15 cellular contexts compared by ENCODE assay signal in the genomic region with DNA sequence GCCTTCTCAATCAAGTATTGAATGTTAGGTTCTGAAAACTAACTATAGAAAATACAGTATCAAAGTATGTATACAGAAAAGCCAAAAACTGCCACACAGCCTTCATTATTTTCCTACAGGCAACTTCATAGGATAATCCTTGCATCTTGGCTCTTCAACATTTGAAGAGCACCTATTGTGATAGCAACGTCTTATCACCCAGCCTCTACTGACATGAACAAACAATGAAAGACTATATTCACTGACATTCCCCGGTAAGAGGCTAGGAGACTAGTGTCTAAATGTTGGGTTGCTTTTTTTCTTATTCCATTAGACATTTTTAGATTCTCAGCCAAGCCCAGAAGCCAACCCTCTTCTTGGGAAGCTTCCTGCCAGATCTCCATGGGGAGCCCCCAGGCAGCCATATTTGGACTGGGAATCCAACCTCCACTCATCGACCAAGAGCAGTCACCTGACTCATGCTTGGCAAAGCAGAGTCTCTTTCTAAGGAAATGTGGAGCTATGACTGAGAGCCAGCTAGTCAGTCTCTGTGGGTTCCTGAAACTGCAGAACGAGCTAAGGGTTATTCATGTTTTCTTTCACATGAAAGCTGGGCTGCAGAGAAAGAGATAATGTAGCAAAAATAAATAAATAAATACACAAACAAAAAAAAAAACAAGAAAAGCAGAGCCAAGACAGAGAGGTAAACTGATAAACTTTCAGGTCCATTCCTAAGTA.
DNase-seq lines count a peak whose midpoint lies in the region; ATAC-seq and TF ChIP-seq lines count a peak whose summit lies in the region.
"Had no signal": no experiment of that assay in that cellular context is flagged by ENCODE, and none has a peak within 500 bp of the region (broad histone marks: within the 10 kb centered on the region; RNA-seq: fewer than 3 reads in every experiment).

No MANE protein-coding gene starts in this region.

- H3K27ac ChIP-seq in fibroblast of lung (ENCODE audit: insufficient read depth, low read length) = no peak overlapping the region
- H3K27ac ChIP-seq: uterus had no signal

- peaks cover 11% of the 10 kb centered on the region for H3K36me3 Mint-ChIP-seq in nephron (ENCODE audit: low read depth)

- H3K9ac ChIP-seq in fibroblast of lung (ENCODE audit: insufficient read depth, low read length) = no peak overlapping the region

- H3K4me1 ChIP-seq in fibroblast of lung (ENCODE audit: control insufficient read depth, extremely low read depth, insufficient read depth, low read length) = no peaks in the 10 kb centered on the region
- H3K4me1 ChIP-seq: uterus had no signal

- no peaks in the 10 kb centered on the region for H4K20me1 ChIP-seq in fibroblast of lung (ENCODE audit: control insufficient read depth, extremely low read depth, insufficient read depth, low read length)

- ATAC-seq in GM21390 (IDR thresholded peaks at IDR 0.05; ENCODE audit: unreplicated experiment) = no peak
- ATAC-seq: activated CD4-positive, alpha-beta T cell treated with anti-CD3 and anti-CD28 coated beads for 36 hours; activated T-cell treated with anti-CD3 and anti-CD28 coated beads, Interleukin-2, amount 50 U/mL, for 72 hours had no signal

- TF ChIP-seq CTCF in fibroblast of lung (conservative IDR thresholded peaks at IDR 0.05 in 1 of 2, IDR thresholded peaks at IDR 0.05 in 1 of 2; ENCODE audit: low read depth in 1 of 2, low read length in 2 of 2) = no peak
- no peak for TF ChIP-seq CTCF in nephron (IDR thresholded peaks at IDR 0.05; ENCODE audit: unreplicated experiment in 3 of 3)

- H3K27ac Mint-ChIP-seq in nephron = peak overlapping the region in 2 of 3 experiments; percentile 56 to 86
- H3K27ac Mint-ChIP-seq: activated CD4-positive, alpha-beta T cell treated with anti-CD3 and anti-CD28 coated beads for 36 hours; activated T-cell treated with anti-CD3 and anti-CD28 coated beads, Interleukin-2, amount 50 U/mL, for 72 hours; B cell; T-helper 1 cell treated with Interleukin-12 subunit alpha and Interleukin-12 subunit beta and Interleukin-4 antibody, amounts not matched to agents 30 μg/mL and 1 μg/mL, for 36 hours had no signal

- H3K9me3 Mint-ChIP-seq in nephron = peaks cover 7% of the 10 kb centered on the region
- H3K9me3 Mint-ChIP-seq: T-helper 1 cell treated with Interleukin-12 subunit alpha and Interleukin-12 subunit beta and Interleukin-4 antibody, amounts not matched to agents 30 μg/mL and 1 μg/mL, for 36 hours had no signal

- no peaks in the 10 kb centered on the region for H3K27me3 Mint-ChIP-seq in nephron (ENCODE audit: low read depth)
- H3K27me3 Mint-ChIP-seq: activated CD4-positive, alpha-beta T cell treated with anti-CD3 and anti-CD28 coated beads for 36 hours had no signal

- peak overlapping the region in 1 of 3 experiments; percentile 51 for H3K4me3 Mint-ChIP-seq in nephron
- H3K4me3 Mint-ChIP-seq: activated CD4-positive, alpha-beta T cell treated with anti-CD3 and anti-CD28 coated beads for 36 hours; activated T-cell treated with anti-CD3 and anti-CD28 coated beads, Interleukin-2, amount 50 U/mL, for 72 hours; B cell; T-helper 1 cell treated with Interleukin-12 subunit alpha and Interleukin-12 subunit beta and Interleukin-4 antibody, amounts not matched to agents 30 μg/mL and 1 μg/mL, for 36 hours had no signal

- no peaks in the 10 kb centered on the region for H3K9me3 ChIP-seq in fibroblast of lung (ENCODE audit: control insufficient read depth, insufficient read depth, low read depth, low read length)
- H3K9me3 ChIP-seq: uterus had no signal

- no peaks in the 10 kb centered on the region for H3K27me3 ChIP-seq in fibroblast of lung (ENCODE audit: control insufficient read depth, insufficient read depth, low read length)
- H3K27me3 ChIP-seq: uterus had no signal

- no peak overlapping the region for H2AFZ ChIP-seq in fibroblast of lung (ENCODE audit: low read length)

- no peak overlapping the region for H3K4me3 ChIP-seq in fibroblast of lung (replicated peaks in 1 of 4; ENCODE audit: control extremely low read depth in 1 of 4, insufficient read depth in 1 of 4, low read depth in 3 of 4, low read length in 4 of 4)
- H3K4me3 ChIP-seq: uterus had no signal

- no peaks in the 10 kb centered on the region for H3K36me3 ChIP-seq in fibroblast of lung (ENCODE audit: control insufficient read depth, insufficient read depth, low read length)
- H3K36me3 ChIP-seq: uterus had no signal

- peaks cover 46% of the 10 kb centered on the region for H3K4me1 Mint-ChIP-seq in nephron
- H3K4me1 Mint-ChIP-seq: activated CD4-positive, alpha-beta T cell treated with anti-CD3 and anti-CD28 coated beads for 36 hours; B cell had no signal

- H3K79me2 ChIP-seq in fibroblast of lung (ENCODE audit: control insufficient read depth, insufficient read depth, low read length) = no peaks in the 10 kb centered on the region

- no peak overlapping the region for H3K4me2 ChIP-seq in fibroblast of lung (ENCODE audit: extremely low read depth, insufficient read depth, low read length)

- peak; percentile 10 for DNase-seq in AG08396 (ENCODE audit: low spot score)
- DNase-seq in M059J (ENCODE audit: low read depth) = peak; percentile 22
- peak; percentile 8 to 81 for DNase-seq in fibroblast of lung (ENCODE audit: low read depth in 2 of 2)
- DNase-seq in stimulated activated CD4-positive, alpha-beta T cell treated with anti-CD3 and anti-CD28 coated beads, Interleukin-12 subunit alpha, Interleukin-12 subunit beta, amount 100 ng/mL, for 4 hours = no peak
- DNase-seq in NOMO-1 treated with DMSO at 0.1 percent for 48 hours (lab: John Stamatoyannopoulos, UW; ENCODE audit: unreplicated experiment) = no peak
- DNase-seq in DMS 273 treated with DMSO at 0.1 percent for 48 hours (lab: John Stamatoyannopoulos, UW) = no peak
- DNase-seq: activated CD4-positive, alpha-beta T cell treated with anti-CD3 and anti-CD28 coated beads for 36 hours; activated T-cell treated with anti-CD3 and anti-CD28 coated beads, Interleukin-2, amount 50 U/mL, for 72 hours; MV-4-11; NCI-H510A treated with DMSO at 0.1 percent for 48 hours; uterus had no signal

Comparison
In these comparisons a context has a peak if more than half of its experiments do, and no peak if none do; other contexts are left out.
1. DNase-seq: peak in AG08396 (single experiment), M059J (single experiment) and fibroblast of lung (2 of 2); none in stimulated activated CD4-positive, alpha-beta T cell treated with anti-CD3 and anti-CD28 coated beads, Interleukin-12 subunit alpha, Interleukin-12 subunit beta, amount 100 ng/mL, for 4 hours (single experiment), NOMO-1 treated with DMSO at 0.1 percent for 48 hours (single experiment) and DMS 273 treated with DMSO at 0.1 percent for 48 hours (single experiment).